ENCODE assay signal across 12 cellular contexts in the genomic region with DNA sequence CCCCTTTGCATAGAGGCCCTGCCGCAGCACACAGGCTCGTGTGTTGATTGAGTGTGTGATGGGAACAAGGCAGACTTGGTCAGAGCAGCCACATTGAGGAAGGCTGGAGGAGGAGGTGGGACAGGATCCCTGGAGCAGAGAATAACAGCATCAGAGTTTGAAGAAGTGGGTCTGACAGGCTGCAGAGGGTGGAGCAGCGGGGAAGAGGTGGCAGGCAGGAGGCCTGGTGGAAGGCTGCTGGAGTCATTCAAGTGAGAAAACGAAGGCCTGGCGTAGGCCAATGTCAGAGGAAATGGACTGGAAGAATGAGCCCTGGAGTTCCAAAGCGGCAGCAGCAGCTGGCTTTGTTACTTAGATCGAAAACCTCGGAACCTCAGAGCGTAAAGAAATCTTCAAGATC.
"Had no signal": no experiment of that assay in that cellular context is flagged by ENCODE, and none has a peak within 500 bp of the region (broad histone marks: within the 10 kb centered on the region; RNA-seq: fewer than 3 reads in every experiment).

No MANE protein-coding gene starts in this region.

- DNase-seq: activated CD4-positive, alpha-beta T cell treated with anti-CD3 and anti-CD28 coated beads, Interleukin-2, amount 10 ng/mL, durations not matched to agents 7 days and 5 days; activated CD8-positive, alpha-beta T cell treated with anti-CD3 and anti-CD28 coated beads, Interleukin-2, amount 10 ng/mL, durations not matched to agents 7 days and 5 days; activated gamma-delta T cell; effector memory CD4-positive, alpha-beta T cell; lower lobe of right lung; stimulated activated CD4-positive, alpha-beta T cell treated with anti-CD3 and anti-CD28 coated beads, Interleukin-2, amount 100 ng/mL, for 24 hours; stimulated activated naive CD4-positive, alpha-beta T cell treated with Interleukin-2 at 50 U/mL for 16 hours; tibial artery had no signal

- H3K9me3 ChIP-seq: lower lobe of right lung, right atrium auricular region had no signal

- H3K4me1 ChIP-seq: lower lobe of right lung, right atrium auricular region, tibial artery had no signal

- H3K27ac Mint-ChIP-seq: activated CD4-positive, alpha-beta T cell treated with anti-CD3 and anti-CD28 coated beads, Interleukin-2, amount 10 ng/mL, durations not matched to agents 7 days and 5 days; activated CD8-positive, alpha-beta T cell treated with anti-CD3 and anti-CD28 coated beads, Interleukin-2, amount 10 ng/mL, durations not matched to agents 7 days and 5 days; activated naive CD4-positive, alpha-beta T cell treated with anti-CD3 and anti-CD28 coated beads, Interleukin-2, amount 50 U/mL, for 72 hours; dendritic cell treated with granulocyte-macrophage colony-stimulating factor and Interleukin-4, amounts not matched to agents 40 ng/mL and 50 ng/mL, for 4 days; natural killer cell treated with Interleukin-12 subunit alpha and Interleukin-12 subunit beta and Interleukin-15 and Interleukin-18, amount 100 ng/mL, for 72 hours had no signal

- H3K27me3 Mint-ChIP-seq: activated CD4-positive, alpha-beta T cell treated with anti-CD3 and anti-CD28 coated beads, Interleukin-2, amount 10 ng/mL, durations not matched to agents 7 days and 5 days had no signal

- H3K4me3 Mint-ChIP-seq: activated CD4-positive, alpha-beta T cell treated with anti-CD3 and anti-CD28 coated beads, Interleukin-2, amount 10 ng/mL, durations not matched to agents 7 days and 5 days; activated CD8-positive, alpha-beta T cell treated with anti-CD3 and anti-CD28 coated beads, Interleukin-2, amount 10 ng/mL, durations not matched to agents 7 days and 5 days; dendritic cell treated with granulocyte-macrophage colony-stimulating factor and Interleukin-4, amounts not matched to agents 40 ng/mL and 50 ng/mL, for 4 days; natural killer cell treated with Interleukin-12 subunit alpha and Interleukin-12 subunit beta and Interleukin-15 and Interleukin-18, amount 100 ng/mL, for 72 hours had no signal

- ATAC-seq: activated CD8-positive, alpha-beta T cell treated with anti-CD3 and anti-CD28 coated beads, Interleukin-2, amount 10 ng/mL, durations not matched to agents 7 days and 5 days; activated naive CD4-positive, alpha-beta T cell treated with anti-CD3 and anti-CD28 coated beads, Interleukin-2, amount 50 U/mL, for 72 hours; lower lobe of right lung; natural killer cell treated with Interleukin-12 subunit alpha and Interleukin-12 subunit beta and Interleukin-15 and Interleukin-18, amount 100 ng/mL, for 72 hours had no signal

- H3K27ac ChIP-seq: lower lobe of right lung, right atrium auricular region, tibial artery had no signal

- H3K36me3 ChIP-seq: lower lobe of right lung, right atrium auricular region, tibial artery had no signal

- H3K4me3 ChIP-seq: lower lobe of right lung, right atrium auricular region, tibial artery had no signal

- H3K4me1 Mint-ChIP-seq: activated CD4-positive, alpha-beta T cell treated with anti-CD3 and anti-CD28 coated beads, Interleukin-2, amount 10 ng/mL, durations not matched to agents 7 days and 5 days had no signal

- H3K36me3 Mint-ChIP-seq: activated naive CD4-positive, alpha-beta T cell treated with anti-CD3 and anti-CD28 coated beads, Interleukin-2, amount 50 U/mL, for 72 hours; natural killer cell treated with Interleukin-12 subunit alpha and Interleukin-12 subunit beta and Interleukin-15 and Interleukin-18, amount 100 ng/mL, for 72 hours had no signal

- H3K9me3 Mint-ChIP-seq: activated CD4-positive, alpha-beta T cell treated with anti-CD3 and anti-CD28 coated beads, Interleukin-2, amount 10 ng/mL, durations not matched to agents 7 days and 5 days; activated naive CD4-positive, alpha-beta T cell treated with anti-CD3 and anti-CD28 coated beads, Interleukin-2, amount 50 U/mL, for 72 hours; dendritic cell treated with granulocyte-macrophage colony-stimulating factor and Interleukin-4, amounts not matched to agents 40 ng/mL and 50 ng/mL, for 4 days; natural killer cell treated with Interleukin-12 subunit alpha and Interleukin-12 subunit beta and Interleukin-15 and Interleukin-18, amount 100 ng/mL, for 72 hours had no signal

- H3K27me3 ChIP-seq: right atrium auricular region had no signal
